Comparison of ENCODE assay signal across 16 cellular contexts in the genomic region with DNA sequence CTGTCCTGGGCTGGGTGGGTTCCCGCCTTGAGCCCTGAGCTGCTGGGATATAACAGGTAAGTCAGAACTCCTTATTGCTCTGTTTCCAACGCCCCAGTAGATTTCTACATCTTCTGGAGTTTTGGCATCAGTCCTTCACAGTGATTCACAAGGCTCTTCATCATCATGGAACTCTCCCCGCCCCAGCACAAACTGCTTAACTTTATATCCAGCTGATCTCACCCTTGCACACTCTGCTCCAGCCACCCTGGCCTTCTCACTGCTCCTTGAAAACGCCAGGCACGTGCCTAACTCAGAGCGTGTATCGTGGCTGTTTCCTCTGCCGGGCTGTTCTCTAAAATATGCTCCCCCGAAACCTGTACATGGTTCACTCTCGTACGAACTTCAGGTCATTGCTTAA.
"Had no signal": no experiment of that assay in that cellular context is flagged by ENCODE, and none has a peak within 500 bp of the region (broad histone marks: within the 10 kb centered on the region; RNA-seq: fewer than 3 reads in every experiment).

No MANE protein-coding gene starts in this region.

- H3K4me1 Mint-ChIP-seq: activated naive CD8-positive, alpha-beta T cell treated with anti-CD3 and anti-CD28 coated beads, Interleukin-2, amount 10 ng/mL, durations not matched to agents 7 days and 5 days; natural killer cell had no signal

- H3K4me1 ChIP-seq: lower lobe of right lung, right lobe of liver had no signal

- H3K36me3 ChIP-seq: esophagus squamous epithelium, lower lobe of right lung, right lobe of liver had no signal

- H3K9me3 Mint-ChIP-seq: type B pancreatic cell had no signal

- H3K27me3 Mint-ChIP-seq: activated CD4-positive, alpha-beta memory T cell treated with anti-CD3 and anti-CD28 coated beads for 36 hours; activated naive CD8-positive, alpha-beta T cell treated with anti-CD3 and anti-CD28 coated beads, Interleukin-2, amount 10 ng/mL, durations not matched to agents 7 days and 5 days; progenitor cell of endocrine pancreas; type B pancreatic cell had no signal

- H3K4me3 ChIP-seq: dorsolateral prefrontal cortex, esophagus squamous epithelium, lower lobe of right lung, right lobe of liver had no signal

- ATAC-seq: left cardiac atrium, natural killer cell, right lobe of liver had no signal

- H3K36me3 Mint-ChIP-seq: activated CD4-positive, alpha-beta memory T cell treated with anti-CD3 and anti-CD28 coated beads for 36 hours; activated naive CD8-positive, alpha-beta T cell treated with anti-CD3 and anti-CD28 coated beads, Interleukin-2, amount 10 ng/mL, durations not matched to agents 7 days and 5 days; natural killer cell; type B pancreatic cell had no signal

- H3K4me3 Mint-ChIP-seq: activated CD4-positive, alpha-beta memory T cell treated with anti-CD3 and anti-CD28 coated beads for 36 hours; activated naive CD8-positive, alpha-beta T cell treated with anti-CD3 and anti-CD28 coated beads, Interleukin-2, amount 10 ng/mL, durations not matched to agents 7 days and 5 days; natural killer cell; type B pancreatic cell had no signal

- DNase-seq: activated CD4-positive, alpha-beta memory T cell treated with anti-CD3 and anti-CD28 coated beads for 36 hours; activated gamma-delta T cell treated with Interleukin-2 at 50 U/mL for 16 hours; activated naive CD8-positive, alpha-beta T cell treated with anti-CD3 and anti-CD28 coated beads, Interleukin-2, amount 10 ng/mL, durations not matched to agents 7 days and 5 days; activated T-cell treated with anti-CD3 and anti-CD28 coated beads, Interleukin-2, amount 50 U/mL, for 48 hours; anterior cingulate cortex; dorsolateral prefrontal cortex; esophagus squamous epithelium; hypothalamus; left cardiac atrium; lower lobe of right lung; natural killer cell; right lobe of liver; stimulated activated naive CD4-positive, alpha-beta T cell; T-helper 9 cell had no signal

- H3K9me3 ChIP-seq: esophagus squamous epithelium, lower lobe of right lung, right lobe of liver had no signal

- H3K27me3 ChIP-seq: dorsolateral prefrontal cortex, esophagus squamous epithelium, right lobe of liver had no signal

- H3K27ac Mint-ChIP-seq: activated CD4-positive, alpha-beta memory T cell treated with anti-CD3 and anti-CD28 coated beads for 36 hours; activated naive CD8-positive, alpha-beta T cell treated with anti-CD3 and anti-CD28 coated beads, Interleukin-2, amount 10 ng/mL, durations not matched to agents 7 days and 5 days; natural killer cell; progenitor cell of endocrine pancreas; type B pancreatic cell had no signal

- H3K27ac ChIP-seq: dorsolateral prefrontal cortex, lower lobe of right lung, right lobe of liver had no signal
